9 cellular contexts compared by ENCODE assay signal in the genomic region with DNA sequence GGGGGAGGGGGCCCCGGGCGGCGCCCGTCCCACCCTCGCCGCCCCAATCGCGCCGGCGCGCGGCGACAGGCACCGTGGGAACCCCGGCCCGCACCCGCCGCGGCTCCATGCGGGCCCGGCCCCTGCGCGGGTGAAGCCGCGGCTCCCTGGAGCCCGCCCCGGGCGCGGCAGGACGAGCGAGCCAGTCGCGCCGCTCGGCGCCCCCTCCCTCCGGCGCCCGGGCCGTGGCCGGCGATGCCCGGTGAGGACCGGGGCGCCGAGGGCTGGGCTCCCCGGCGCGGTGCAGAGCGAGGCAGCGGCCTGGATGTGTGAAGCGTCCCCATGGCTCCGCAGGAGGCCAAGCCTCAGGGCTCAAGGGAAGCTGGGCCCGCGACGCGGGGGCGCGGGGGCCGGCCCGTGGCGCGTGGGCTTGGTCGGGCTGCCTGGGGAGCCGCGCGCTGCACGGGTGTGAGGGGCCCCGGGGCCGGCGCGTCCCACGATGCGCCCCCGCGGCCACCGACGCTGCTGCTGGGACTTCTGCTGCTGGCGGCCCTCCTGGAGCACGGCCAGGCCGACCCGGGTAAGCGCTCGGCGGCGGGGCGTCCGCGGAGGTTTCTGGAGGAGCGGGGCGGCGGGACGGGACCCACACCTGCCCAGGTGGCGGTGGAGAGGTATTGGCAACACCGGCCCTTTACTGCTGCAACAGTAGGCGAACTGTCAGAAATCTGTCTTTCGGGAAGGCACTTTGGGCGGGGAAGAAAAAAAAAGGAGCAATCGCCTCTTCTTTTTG. TPM values are rescaled to one million over a fixed set of nuclear protein-coding genes. Genes with fewer than 3 reads are reported as not detected.
A peak's percentile ranks its signal among the peaks of the same experiment; 100 is the strongest.
DNase-seq lines count a peak whose midpoint lies in the region; ATAC-seq and TF ChIP-seq lines count a peak whose summit lies in the region.
"Had no signal": no experiment of that assay in that cellular context is flagged by ENCODE, and none has a peak within 500 bp of the region (broad histone marks: within the 10 kb centered on the region; RNA-seq: fewer than 3 reads in every experiment).

No MANE protein-coding gene starts in this region.

- H2BK120ac ChIP-seq in mesendoderm (ENCODE audit: low read depth, low read length), result no peak overlapping the region

- H3K18ac ChIP-seq in mesendoderm (ENCODE audit: low read length), result peak overlapping the region; percentile 69

- dilution Hi-C loops in mammary epithelial cell (cut with HindIII; ENCODE audit: low sequenced_read_pairs), result no loop called here

- no peaks in the 10 kb centered on the region for H4K20me1 ChIP-seq in mammary epithelial cell (ENCODE audit: insufficient read depth, low read length)

- H3K4ac ChIP-seq in mesendoderm (ENCODE audit: low read depth, low read length), result peak overlapping the region; percentile 6

- H3K4me1 ChIP-seq in mammary epithelial cell (ENCODE audit: insufficient read depth, low read length) (peaks cover 13% of the 10 kb centered on the region), mesendoderm (ENCODE audit: control insufficient read depth, low read depth, low read length) (peaks cover 2% of the 10 kb centered on the region)
- no peaks in the 10 kb centered on the region for H3K4me1 ChIP-seq in CD4-positive, alpha-beta memory T cell (ENCODE audit: insufficient read depth, low read length)

- H3K4me3 ChIP-seq in mammary epithelial cell (replicated peaks in 1 of 3; ENCODE audit: insufficient read depth in 1 of 3, low read depth in 2 of 3, low read length in 3 of 3) (peak overlapping the region; percentile 25 to 60 (median 54)), mesendoderm (ENCODE audit: low read length) (peak overlapping the region; percentile 39)
- H3K4me3 ChIP-seq in CD4-positive, alpha-beta memory T cell (ENCODE audit: low read length in 2 of 2), result no peak overlapping the region

- DNase-seq in D341Med (ENCODE audit: low spot score) (peak; percentile 76), mammary epithelial cell (peak; percentile 33), mesendoderm (peak; percentile 16), ureter (ENCODE audit: low spot score) (no peak), globus pallidus (ENCODE audit: low spot score) (no peak)
- no peak for DNase-seq in CD4-positive, alpha-beta memory T cell

- POLR2A ChIA-PET in CD4-positive, alpha-beta memory T cell (lab: Charles Lee; ENCODE audit: partially characterized antibody), result no interaction called here

- H3K27me3 Mint-ChIP-seq in CD4-positive, alpha-beta memory T cell, result peaks cover 39 to 49% of the 10 kb centered on the region in 2 donors

- peaks cover 0 to 7% (median 2%) of the 10 kb centered on the region in 4 donors for H3K4me1 Mint-ChIP-seq in CD4-positive, alpha-beta memory T cell

- no peak overlapping the region for H4K5ac ChIP-seq in mesendoderm (ENCODE audit: low read length)

- no peak overlapping the region for H3K4me3 Mint-ChIP-seq in CD4-positive, alpha-beta memory T cell

- no peak for TF ChIP-seq CTCF in mammary epithelial cell (conservative IDR thresholded peaks at IDR 0.05 in 1 of 2, IDR thresholded peaks at IDR 0.05 in 1 of 2; ENCODE audit: extremely low read depth in 1 of 2, insufficient read depth in 1 of 2, low read depth in 1 of 2, low read length in 2 of 2)

- H3K36me3 ChIP-seq in mammary epithelial cell (ENCODE audit: insufficient read depth, low read length), result no peaks in the 10 kb centered on the region
- no peaks in the 10 kb centered on the region for H3K36me3 ChIP-seq in mesendoderm (ENCODE audit: control insufficient read depth, insufficient read depth, low read length)
- H3K36me3 ChIP-seq in CD4-positive, alpha-beta memory T cell (ENCODE audit: insufficient read depth, low read length), result no peaks in the 10 kb centered on the region

- 18% methylated on average over 6 of the region's 99 CpGs for WGBS in mammary epithelial cell (ENCODE audit: low coverage, missing lambda C conversion rate)
- WGBS in mesendoderm (ENCODE audit: extremely low coverage, insufficient coverage, low lambda C conversion rate), result no CpG with 5 or more reads among the region's 99 CpGs

- no peak overlapping the region for H2BK5ac ChIP-seq in mesendoderm (ENCODE audit: low read length)

- no peak overlapping the region for H3K27ac Mint-ChIP-seq in CD4-positive, alpha-beta memory T cell

- no peaks in the 10 kb centered on the region for H3K9me3 Mint-ChIP-seq in CD4-positive, alpha-beta memory T cell

- in situ Hi-C loops in mammary epithelial cell (cut with MboI; ENCODE audit: low sequenced_read_pairs in 2 of 2), result no loop called here

- H3K23ac ChIP-seq in mesendoderm (ENCODE audit: low read length), result peak overlapping the region; percentile 57

- no peaks in the 10 kb centered on the region for H3K9me3 ChIP-seq in mammary epithelial cell (replicated peaks; ENCODE audit: insufficient read depth, low read length)
- H3K9me3 ChIP-seq in CD4-positive, alpha-beta memory T cell (ENCODE audit: control insufficient read depth in 1 of 2, low read length in 2 of 2), result no peaks in the 10 kb centered on the region

- BruUV-seq in mammary epithelial cell (replicated peaks; lab: Mats Ljungman, UMichigan), result no TSS peak

- no peak overlapping the region for H4K8ac ChIP-seq in mesendoderm (ENCODE audit: low read depth, low read length)

- CTCF ChIA-PET in mammary epithelial cell (lab: Charles Lee; ENCODE audit: low non-redundant PET), result no interaction called here
- CTCF ChIA-PET in CD4-positive, alpha-beta memory T cell (lab: Charles Lee; ENCODE audit: partially characterized antibody), result no interaction called here

- no peak overlapping the region for H2BK15ac ChIP-seq in mesendoderm (replicated peaks; ENCODE audit: low read depth)

- H3K4me2 ChIP-seq in mammary epithelial cell (ENCODE audit: insufficient read depth, low read depth, low read length), result peak overlapping the region; percentile 87
- peak overlapping the region; percentile 65 for H3K4me2 ChIP-seq in mesendoderm (ENCODE audit: low read length)

- H3K36me3 Mint-ChIP-seq in CD4-positive, alpha-beta memory T cell, result no peaks in the 10 kb centered on the region

- intact Hi-C loops in mammary epithelial cell (cut with micrococcal nuclease), result loop anchor here (5.0 kb wide), 3 partner anchors 86 to 181 kb away; no protein-coding TSS in a partner anchor
- intact Hi-C loops in CD4-positive, alpha-beta memory T cell (cut with micrococcal nuclease), result no loop called here

- ATAC-seq in HG03175 (IDR thresholded peaks at IDR 0.05; ENCODE audit: unreplicated experiment) (peak; percentile 43), GM19351 (IDR thresholded peaks at IDR 0.05; ENCODE audit: unreplicated experiment) (no peak)

- peak overlapping the region; percentile 77 for H3K56ac ChIP-seq in mesendoderm (ENCODE audit: low read length)

- H3K9ac ChIP-seq in mammary epithelial cell (ENCODE audit: insufficient read depth, low read length) (no peak overlapping the region), mesendoderm (ENCODE audit: low read length) (peak overlapping the region; percentile 62)

- H3K79me1 ChIP-seq in mesendoderm (ENCODE audit: low read length), result no peaks in the 10 kb centered on the region

- H3K79me2 ChIP-seq in mammary epithelial cell (ENCODE audit: insufficient read depth, low read length) (peaks cover 2% of the 10 kb centered on the region), mesendoderm (ENCODE audit: control insufficient read depth, insufficient read depth, low read length) (no peaks in the 10 kb centered on the region)

- H2AFZ ChIP-seq in mammary epithelial cell (ENCODE audit: low read depth, low read length), result peak overlapping the region; percentile 91

- H2AK5ac ChIP-seq in mesendoderm (ENCODE audit: low read length), result no peak overlapping the region

- no peak overlapping the region for H3K27ac ChIP-seq in mammary epithelial cell (ENCODE audit: insufficient read depth, low read depth, low read length)
- no peak overlapping the region for H3K27ac ChIP-seq in mesendoderm (ENCODE audit: low read depth, low read length)
- H3K27ac ChIP-seq in CD4-positive, alpha-beta memory T cell (ENCODE audit: low read depth, low read length), result no peak overlapping the region
- H3K27ac ChIP-seq: HL-60 had no signal

- H3K27me3 ChIP-seq in mammary epithelial cell (ENCODE audit: insufficient read depth, low read length), result no peaks in the 10 kb centered on the region
- peaks cover 11% of the 10 kb centered on the region for H3K27me3 ChIP-seq in mesendoderm (ENCODE audit: insufficient read depth, low read length, poor library complexity)
- peaks cover 13% of the 10 kb centered on the region for H3K27me3 ChIP-seq in CD4-positive, alpha-beta memory T cell (ENCODE audit: insufficient read depth, low read length)

RNA-seq across cellular contexts. Expression of a gene that starts 0.6 kb away (rescaled TPM):
- total RNA-seq in mammary epithelial cell, result 10 to 100 TPM; 12.3 to 14.9 TPM
- polyA plus RNA-seq in mammary epithelial cell, result 4.8 TPM
- 10.1 TPM for polyA minus RNA-seq in mammary epithelial cell
- 0.77 TPM for polyA plus RNA-seq in mesendoderm (2013, experiment 1 of 2)
- polyA plus RNA-seq in mesendoderm (2013, experiment 2 of 2), result 0.76 TPM
- total RNA-seq in CD4-positive, alpha-beta memory T cell, result not detected
- polyA plus RNA-seq in CD4-positive, alpha-beta memory T cell, result not detected
- 10.1 TPM for total RNA-seq in ureter

Comparison
In these comparisons a context has a peak if more than half of its experiments do, and no peak if none do; other contexts are left out.
1. DNase-seq: peak in D341Med (single experiment), mammary epithelial cell (single experiment) and mesendoderm (single experiment); none in CD4-positive, alpha-beta memory T cell (0 of 5), ureter (single experiment) and globus pallidus (single experiment).
2. H3K4me3 ChIP-seq: peak in mammary epithelial cell (3 of 3) and mesendoderm (single experiment); none in CD4-positive, alpha-beta memory T cell (0 of 2).
3. RNA of a gene that starts 0.6 kb away (total RNA-seq): 12.3 to 14.9 TPM in mammary epithelial cell and 10.1 TPM in ureter (single experiment); not detected in CD4-positive, alpha-beta memory T cell; every median in the first group is over 10 times any median in the second.